In the genomic region with DNA sequence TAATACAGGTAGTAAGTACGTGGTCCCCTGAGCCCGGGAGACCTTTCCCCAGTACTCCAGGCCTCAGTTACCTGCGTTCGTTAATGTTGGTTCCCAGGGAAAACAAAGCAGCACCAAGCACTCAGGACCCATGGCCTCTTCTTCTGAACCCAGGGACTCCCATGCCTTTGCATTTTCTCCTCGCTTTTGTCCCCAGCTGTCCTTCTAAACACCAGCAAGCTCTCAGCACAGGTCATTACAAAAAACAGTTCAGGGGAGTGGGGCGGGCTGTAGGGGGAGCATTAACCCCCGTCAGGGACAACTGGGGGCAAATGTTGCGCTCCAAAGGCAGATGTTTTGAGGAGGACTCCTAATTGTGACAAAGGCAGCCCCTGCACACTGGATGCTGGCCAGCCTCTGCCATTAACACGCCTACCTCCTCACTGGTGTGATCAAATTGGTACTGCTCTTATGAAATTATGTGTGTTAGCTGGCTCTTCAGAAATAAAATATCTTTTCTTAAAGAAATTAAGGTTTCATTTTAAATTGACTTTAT, we compare ENCODE assay signal across 26 cellular contexts.
"Had no signal": no experiment of that assay in that cellular context is flagged by ENCODE, and none has a peak within 500 bp of the region (broad histone marks: within the 10 kb centered on the region; RNA-seq: fewer than 3 reads in every experiment).

No MANE protein-coding gene starts in this region.

- H3K4me3 Mint-ChIP-seq: naive thymus-derived CD4-positive, alpha-beta T cell; nephron; neural progenitor cell; stimulated activated naive CD8-positive, alpha-beta T cell treated with anti-CD3 and anti-CD28 coated beads, Interleukin-15, amount 100 ng/mL, for 72 hours had no signal

- H3K27me3 Mint-ChIP-seq: naive thymus-derived CD4-positive, alpha-beta T cell; progenitor cell of endocrine pancreas; stimulated activated naive CD8-positive, alpha-beta T cell treated with anti-CD3 and anti-CD28 coated beads, Interleukin-15, amount 100 ng/mL, for 72 hours had no signal

- ATAC-seq: esophagus mucosa; gastrocnemius medialis; left cardiac atrium; left lung; naive thymus-derived CD4-positive, alpha-beta T cell; right lobe of liver; stimulated activated naive CD8-positive, alpha-beta T cell treated with anti-CD3 and anti-CD28 coated beads, Interleukin-15, amount 100 ng/mL, for 72 hours had no signal

- H3K9me3 ChIP-seq: gastrocnemius medialis, left lung, right lobe of liver, suprapubic skin, transverse colon, vagina had no signal

- H3K27me3 ChIP-seq: dorsolateral prefrontal cortex, gastrocnemius medialis, left lung, neural progenitor cell, right lobe of liver, suprapubic skin, transverse colon, vagina had no signal

- H3K27ac ChIP-seq: dorsolateral prefrontal cortex, epithelial cell of prostate, gastrocnemius medialis, left lung, neural progenitor cell, parathyroid adenoma, right lobe of liver, suprapubic skin, transverse colon, vagina had no signal

- H3K36me3 Mint-ChIP-seq: neural progenitor cell had no signal

- H3K4me3 ChIP-seq: dorsolateral prefrontal cortex, gastrocnemius medialis, left lung, neural progenitor cell, right lobe of liver, suprapubic skin, transverse colon, vagina had no signal

- H2AFZ ChIP-seq: neural progenitor cell, parathyroid adenoma had no signal

- H3K36me3 ChIP-seq: gastrocnemius medialis, left lung, neural progenitor cell, right lobe of liver, suprapubic skin, transverse colon, vagina had no signal

- DNase-seq: dorsolateral prefrontal cortex; effector CD4-positive, alpha-beta T cell; foreskin fibroblast; gastrocnemius medialis; head of caudate nucleus; left cardiac atrium; left lung; mesendoderm; midbrain; naive thymus-derived CD4-positive, alpha-beta T cell; right lobe of liver; small intestine; stimulated activated CD4-positive, alpha-beta T cell treated with anti-CD3 and anti-CD28 coated beads, Interleukin-15, amount 100 ng/mL, for 24 hours; stimulated activated CD4-positive, alpha-beta T cell treated with anti-CD3 and anti-CD28 coated beads, Interleukin-2, amount 100 ng/mL, for 48 hours; stimulated activated CD8-positive, alpha-beta memory T cell treated with anti-CD3 and anti-CD28 coated beads, Interleukin-4, amount 100 ng/mL, for 48 hours; stimulated activated naive CD4-positive, alpha-beta T cell; stimulated activated naive CD8-positive, alpha-beta T cell treated with anti-CD3 and anti-CD28 coated beads, Interleukin-15, amount 100 ng/mL, for 72 hours; transverse colon had no signal

- H3K4me2 ChIP-seq: neural progenitor cell had no signal

- H3K79me2 ChIP-seq: parathyroid adenoma had no signal

- H3K4me1 Mint-ChIP-seq: stimulated activated naive CD8-positive, alpha-beta T cell treated with anti-CD3 and anti-CD28 coated beads, Interleukin-15, amount 100 ng/mL, for 72 hours had no signal

- H3K4me1 ChIP-seq: gastrocnemius medialis, left lung, right lobe of liver, suprapubic skin, transverse colon, vagina had no signal

- H3K9me3 Mint-ChIP-seq: nephron; neural progenitor cell; stimulated activated naive CD8-positive, alpha-beta T cell treated with anti-CD3 and anti-CD28 coated beads, Interleukin-15, amount 100 ng/mL, for 72 hours had no signal

- H3K27ac Mint-ChIP-seq: naive thymus-derived CD4-positive, alpha-beta T cell; nephron; neural progenitor cell; progenitor cell of endocrine pancreas; stimulated activated naive CD8-positive, alpha-beta T cell treated with anti-CD3 and anti-CD28 coated beads, Interleukin-15, amount 100 ng/mL, for 72 hours had no signal

- H3K9ac ChIP-seq: neural progenitor cell, parathyroid adenoma had no signal
